18 cellular contexts compared by ENCODE assay signal in genomic region chr3:130425484-130425883, GRCh38.
"Had no signal": no experiment of that assay in that cellular context is flagged by ENCODE, and none has a peak within 500 bp of the region (broad histone marks: within the 10 kb centered on the region; RNA-seq: fewer than 3 reads in every experiment).

No MANE protein-coding gene starts in this region.

- H3K27ac Mint-ChIP-seq: activated B cell treated with CpG ODN at 0.5 μM for 24 hours; activated CD4-positive, alpha-beta T cell treated with anti-CD3 and anti-CD28 coated beads, Interleukin-2, amount 10 ng/mL, durations not matched to agents 24 days and 14 days; activated CD8-positive, alpha-beta T cell treated with anti-CD3 and anti-CD28 coated beads, Interleukin-2, amount 10 ng/mL, durations not matched to agents 7 days and 5 days; activated naive CD4-positive, alpha-beta T cell treated with anti-CD3 and anti-CD28 coated beads, Interleukin-2, amount 50 U/mL, for 72 hours; activated T-cell treated with anti-CD3 and anti-CD28 coated beads, Interleukin-2, amount 50 U/mL, for 72 hours; neural progenitor cell had no signal

- H3K9me3 Mint-ChIP-seq: activated B cell treated with CpG ODN at 0.5 μM for 24 hours; activated CD4-positive, alpha-beta T cell treated with anti-CD3 and anti-CD28 coated beads, Interleukin-2, amount 10 ng/mL, durations not matched to agents 24 days and 14 days; activated naive CD4-positive, alpha-beta T cell treated with anti-CD3 and anti-CD28 coated beads, Interleukin-2, amount 50 U/mL, for 72 hours; activated T-cell treated with anti-CD3 and anti-CD28 coated beads, Interleukin-2, amount 50 U/mL, for 72 hours; neural progenitor cell had no signal

- H3K36me3 Mint-ChIP-seq: activated naive CD4-positive, alpha-beta T cell treated with anti-CD3 and anti-CD28 coated beads, Interleukin-2, amount 50 U/mL, for 72 hours; neural progenitor cell had no signal

- H3K36me3 ChIP-seq: esophagus muscularis mucosa, left lung, neural progenitor cell, spleen, stomach had no signal

- ATAC-seq: activated CD8-positive, alpha-beta T cell treated with anti-CD3 and anti-CD28 coated beads, Interleukin-2, amount 10 ng/mL, durations not matched to agents 7 days and 5 days; activated naive CD4-positive, alpha-beta T cell treated with anti-CD3 and anti-CD28 coated beads, Interleukin-2, amount 50 U/mL, for 72 hours; activated T-cell treated with anti-CD3 and anti-CD28 coated beads, Interleukin-2, amount 50 U/mL, for 72 hours; left lung; sciatic nerve had no signal

- H3K27me3 Mint-ChIP-seq: activated B cell treated with CpG ODN at 0.5 μM for 24 hours; activated CD4-positive, alpha-beta T cell treated with anti-CD3 and anti-CD28 coated beads, Interleukin-2, amount 10 ng/mL, durations not matched to agents 24 days and 14 days had no signal

- H3K4me1 Mint-ChIP-seq: activated B cell treated with CpG ODN at 0.5 μM for 24 hours; activated CD4-positive, alpha-beta T cell treated with anti-CD3 and anti-CD28 coated beads, Interleukin-2, amount 10 ng/mL, durations not matched to agents 24 days and 14 days; neural progenitor cell had no signal

- H3K9me3 ChIP-seq: esophagus muscularis mucosa, left lung, spleen, stomach had no signal

- H3K9ac ChIP-seq: neural progenitor cell had no signal

- H3K4me3 Mint-ChIP-seq: activated B cell treated with CpG ODN at 0.5 μM for 24 hours; activated CD4-positive, alpha-beta T cell treated with anti-CD3 and anti-CD28 coated beads, Interleukin-2, amount 10 ng/mL, durations not matched to agents 24 days and 14 days; activated CD8-positive, alpha-beta T cell treated with anti-CD3 and anti-CD28 coated beads, Interleukin-2, amount 10 ng/mL, durations not matched to agents 7 days and 5 days; activated T-cell treated with anti-CD3 and anti-CD28 coated beads, Interleukin-2, amount 50 U/mL, for 72 hours; neural progenitor cell had no signal

- H3K27ac ChIP-seq: esophagus muscularis mucosa, left lung, neural progenitor cell, spleen, stomach had no signal

- DNase-seq: activated B cell treated with CpG ODN at 0.5 μM for 24 hours; activated CD4-positive, alpha-beta T cell treated with anti-CD3 and anti-CD28 coated beads, Interleukin-2, amount 10 ng/mL, durations not matched to agents 24 days and 14 days; activated CD8-positive, alpha-beta memory T cell treated with anti-CD3 and anti-CD28 coated beads, Interleukin-2, amount 50 U/mL, for 4 hours; activated CD8-positive, alpha-beta T cell treated with anti-CD3 and anti-CD28 coated beads, Interleukin-2, amount 10 ng/mL, durations not matched to agents 7 days and 5 days; activated gamma-delta T cell; activated T-cell treated with anti-CD3 and anti-CD28 coated beads, Interleukin-2, amount 50 U/mL, for 72 hours; amniotic stem cell; caudate nucleus; foreskin melanocyte; head of caudate nucleus; left lung; mammary epithelial cell; spleen; stomach had no signal

- H3K4me3 ChIP-seq: esophagus muscularis mucosa, left lung, neural progenitor cell, spleen, stomach had no signal
